In the genomic region with DNA sequence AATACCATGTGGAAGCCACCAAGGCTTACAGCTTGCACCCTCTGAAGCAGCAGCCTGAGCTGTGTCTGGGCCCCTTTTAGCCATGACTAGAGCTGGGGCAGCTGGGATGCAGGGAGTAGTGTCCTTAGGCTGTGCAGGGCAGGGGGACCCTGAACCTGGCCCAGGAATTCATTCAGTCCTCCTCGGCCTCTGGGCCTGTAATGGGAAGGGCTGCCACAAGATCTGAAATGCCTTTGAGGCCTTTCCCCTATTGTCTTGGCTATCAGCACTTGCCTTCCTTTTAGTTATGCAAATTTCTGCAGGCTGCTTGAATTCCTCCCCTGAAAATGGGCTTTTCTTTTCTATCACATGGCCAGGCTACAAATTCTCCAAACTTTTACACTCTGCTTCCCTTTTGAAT, we compare ENCODE assay signal across 31 cellular contexts. TPM values are rescaled to one million over a fixed set of nuclear protein-coding genes. Genes with fewer than 3 reads are reported as not detected.
"Had no signal": no experiment of that assay in that cellular context is flagged by ENCODE, and none has a peak within 500 bp of the region (broad histone marks: within the 10 kb centered on the region; RNA-seq: fewer than 3 reads in every experiment).

No MANE protein-coding gene starts in this region.

- H3K9me3 ChIP-seq: ascending aorta, body of pancreas, MG63 had no signal

- DNase-seq: activated CD4-positive, alpha-beta T cell treated with anti-CD3 and anti-CD28 coated beads for 48 hours; activated CD4-positive, alpha-beta T cell treated with anti-CD3 and anti-CD28 coated beads, Interleukin-2, amount 50 U/mL, for 4 hours; activated CD8-positive, alpha-beta memory T cell treated with anti-CD3 and anti-CD28 coated beads, Interleukin-2, amount 50 U/mL, for 48 hours; activated CD8-positive, alpha-beta T cell treated with anti-CD3 and anti-CD28 coated beads, Interleukin-2, amount 10 ng/mL, durations not matched to agents 7 days and 5 days; activated effector memory CD4-positive, alpha-beta T cell treated with anti-CD3 and anti-CD28 coated beads, Interleukin-2, amount 50 U/mL, for 16 hours; activated naive CD4-positive, alpha-beta T cell treated with Interleukin-2 at 50 U/mL for 16 hours; activated naive CD8-positive, alpha-beta T cell treated with anti-CD3 and anti-CD28 coated beads, Interleukin-2, amount 50 U/mL, for 24 hours; activated T-cell treated with anti-CD3 and anti-CD28 coated beads, Interleukin-2, amount 50 U/mL, for 24 hours; amniotic stem cell; body of pancreas; central memory CD4-positive, alpha-beta T cell; MG63; MV-4-11; NCI-H1092 treated with DMSO at 0.1 percent for 48 hours; NCI-H1417 treated with DMSO at 0.1 percent for 48 hours; NCI-H1694; NCI-H2029; NCI-H2107; NCI-H446; NCI-H524; RPMI8226; T-helper 1 cell; WERI-Rb-1 had no signal

- ATAC-seq: activated CD4-positive, CD25-positive, alpha-beta regulatory T cell treated with anti-CD3 and anti-CD28 coated beads, Interleukin-2, amount 50 U/mL, for 24 hours; activated CD8-positive, alpha-beta T cell treated with anti-CD3 and anti-CD28 coated beads, Interleukin-2, amount 10 ng/mL, durations not matched to agents 7 days and 5 days; activated naive CD4-positive, alpha-beta T cell treated with anti-CD3 and anti-CD28 coated beads, Interleukin-2, amount 50 U/mL, for 72 hours; activated naive CD8-positive, alpha-beta T cell treated with anti-CD3 and anti-CD28 coated beads, Interleukin-2, amount 50 U/mL, for 24 hours; body of pancreas; Right ventricle myocardium inferior had no signal

- H3K9ac ChIP-seq: KMS-11 had no signal

- H3K27me3 Mint-ChIP-seq: activated naive CD8-positive, alpha-beta T cell treated with anti-CD3 and anti-CD28 coated beads, Interleukin-2, amount 50 U/mL, for 24 hours; activated T-cell treated with anti-CD3 and anti-CD28 coated beads, Interleukin-2, amount 50 U/mL, for 24 hours had no signal

- H3K4me1 ChIP-seq: ascending aorta had no signal

- H3K36me3 ChIP-seq: ascending aorta, MG63, WERI-Rb-1 had no signal

- H3K4me3 Mint-ChIP-seq: activated CD8-positive, alpha-beta T cell treated with anti-CD3 and anti-CD28 coated beads, Interleukin-2, amount 10 ng/mL, durations not matched to agents 7 days and 5 days; activated naive CD8-positive, alpha-beta T cell treated with anti-CD3 and anti-CD28 coated beads, Interleukin-2, amount 50 U/mL, for 24 hours; activated T-cell treated with anti-CD3 and anti-CD28 coated beads, Interleukin-2, amount 50 U/mL, for 24 hours had no signal

- H3K27ac ChIP-seq: ascending aorta, body of pancreas, KMS-11, SK-N-MC, WERI-Rb-1 had no signal

- H3K4me3 ChIP-seq: ascending aorta, body of pancreas, MG63, SK-N-MC had no signal

- H3K4me2 ChIP-seq: KMS-11 had no signal

- H3K27ac Mint-ChIP-seq: activated CD8-positive, alpha-beta T cell treated with anti-CD3 and anti-CD28 coated beads, Interleukin-2, amount 10 ng/mL, durations not matched to agents 7 days and 5 days; activated naive CD4-positive, alpha-beta T cell treated with anti-CD3 and anti-CD28 coated beads, Interleukin-2, amount 50 U/mL, for 72 hours; activated naive CD8-positive, alpha-beta T cell treated with anti-CD3 and anti-CD28 coated beads, Interleukin-2, amount 50 U/mL, for 24 hours; activated T-cell treated with anti-CD3 and anti-CD28 coated beads, Interleukin-2, amount 50 U/mL, for 24 hours had no signal

- H3K27me3 ChIP-seq: ascending aorta, body of pancreas, MG63 had no signal

RNA-seq across cellular contexts. Expression of gene GPR150, which starts 9.0 kb away (rescaled TPM):
- total RNA-seq: Right ventricle myocardium inferior had no signal

RNA-seq across cellular contexts. Expression of gene RFESD, which starts 17.6 kb away (rescaled TPM):
- total RNA-seq: ascending aorta had no signal

RNA-seq across cellular contexts. Expression of gene SPATA9, which starts 53.9 kb away (rescaled TPM):
- total RNA-seq: activated CD8-positive, alpha-beta T cell treated with anti-CD3 and anti-CD28 coated beads, Interleukin-2, amount 10 ng/mL, durations not matched to agents 7 days and 5 days; activated naive CD4-positive, alpha-beta T cell treated with anti-CD3 and anti-CD28 coated beads, Interleukin-2, amount 50 U/mL, for 72 hours; ascending aorta; body of pancreas; bronchial epithelial cell; Right ventricle myocardium inferior; T-helper 2 cell treated with Interferon-gamma antibody and Interleukin-4, amounts not matched to agents 100 ng/mL and 5 ng/mL, for 36 hours had no signal
